In the genomic region with DNA sequence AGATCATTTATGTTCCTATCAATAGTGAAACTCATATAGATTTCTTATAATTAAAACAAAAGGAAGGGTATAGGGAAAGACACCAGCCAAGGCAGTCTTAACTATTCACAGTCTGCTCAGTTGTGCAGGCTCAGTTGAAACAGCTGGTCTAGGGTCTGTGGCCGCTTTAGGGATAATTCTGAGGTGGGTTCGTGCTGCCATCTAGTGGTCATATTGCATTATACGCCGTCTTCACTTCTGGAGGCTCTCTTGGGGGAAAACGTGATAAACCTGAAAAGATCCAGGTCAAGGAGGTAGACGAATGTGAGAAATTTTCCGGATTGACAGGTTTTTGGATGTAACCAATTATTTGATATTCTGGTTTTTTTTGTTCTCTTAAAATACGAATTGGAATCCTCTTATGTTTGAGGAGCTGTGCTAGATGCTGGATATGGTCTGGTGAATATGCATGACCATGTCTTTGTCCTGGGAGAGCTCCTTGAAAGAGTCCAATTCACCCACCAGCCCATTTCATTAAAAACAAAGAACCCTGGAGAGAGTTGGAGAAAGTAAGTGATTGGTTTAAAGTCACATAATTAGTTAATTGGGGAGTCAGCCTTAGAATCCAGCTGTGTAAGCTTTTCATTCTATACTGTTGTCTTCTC, we compare ENCODE assay signal across 8 cellular contexts.
DNase-seq lines count a peak whose midpoint lies in the region; TF ChIP-seq lines count a peak whose summit lies in the region.

No MANE protein-coding gene starts in this region.

- peak; percentile 71 for TF ChIP-seq CTCF in LNCAP (IDR thresholded peaks at IDR 0.05)
- TF ChIP-seq CTCF in progenitor cell of endocrine pancreas (IDR thresholded peaks at IDR 0.05; ENCODE audit: unreplicated experiment) = peak; percentile 85

- H3K4me3 Mint-ChIP-seq in activated naive CD4-positive, alpha-beta T cell treated with anti-CD3 and anti-CD28 coated beads for 36 hours = no peak overlapping the region
- H3K4me3 Mint-ChIP-seq in progenitor cell of endocrine pancreas (ENCODE audit: low read depth) = no peak overlapping the region

- no peak overlapping the region for H3K9ac ChIP-seq in SK-N-MC (ENCODE audit: insufficient read length)

- CTCF ChIA-PET in activated naive CD4-positive, alpha-beta T cell treated with anti-CD3 and anti-CD28 coated beads for 36 hours (lab: Charles Lee) = interaction anchor here (0.6 to 5.5 kb wide), 38 partner anchors 11 to 1108 kb away, joined by 3 to 34 read pairs (median 4); partner anchors contain the start of gene PLCL1

- no peak overlapping the region for H3K27ac Mint-ChIP-seq in activated naive CD4-positive, alpha-beta T cell treated with anti-CD3 and anti-CD28 coated beads for 36 hours
- H3K27ac Mint-ChIP-seq in progenitor cell of endocrine pancreas = no peak overlapping the region

- no peaks in the 10 kb centered on the region for H3K9me3 ChIP-seq in SK-N-MC (ENCODE audit: low read depth, low read length)

- H3K4me3 ChIP-seq in SK-N-MC = no peak overlapping the region

- H3K36me3 Mint-ChIP-seq in activated naive CD4-positive, alpha-beta T cell treated with anti-CD3 and anti-CD28 coated beads for 36 hours (ENCODE audit: low read depth) = no peaks in the 10 kb centered on the region
- no peaks in the 10 kb centered on the region for H3K36me3 Mint-ChIP-seq in progenitor cell of endocrine pancreas (ENCODE audit: insufficient read depth)

- DNase-seq in GM03348 (ENCODE audit: low spot score) = peak; percentile 64
- peak; percentile 61 for DNase-seq in H4 (ENCODE audit: low spot score)
- DNase-seq in SK-N-MC (ENCODE audit: low read depth, low spot score) = peak; percentile 35
- DNase-seq in activated naive CD4-positive, alpha-beta T cell treated with anti-CD3 and anti-CD28 coated beads for 36 hours = peak; percentile 73
- DNase-seq in head of caudate nucleus = peak; percentile 11 to 90 (median 72)
- peak; percentile 60 for DNase-seq in progenitor cell of endocrine pancreas (ENCODE audit: low spot score, unreplicated experiment)
- DNase-seq in NCI-H226 = no peak

- no peaks in the 10 kb centered on the region for H3K9me3 Mint-ChIP-seq in activated naive CD4-positive, alpha-beta T cell treated with anti-CD3 and anti-CD28 coated beads for 36 hours
- H3K9me3 Mint-ChIP-seq in progenitor cell of endocrine pancreas (ENCODE audit: low read depth) = no peaks in the 10 kb centered on the region

- H3K27me3 Mint-ChIP-seq in activated naive CD4-positive, alpha-beta T cell treated with anti-CD3 and anti-CD28 coated beads for 36 hours (ENCODE audit: low read depth) = peaks cover 7% of the 10 kb centered on the region
- H3K27me3 Mint-ChIP-seq in progenitor cell of endocrine pancreas = peaks cover 12% of the 10 kb centered on the region

- intact Hi-C loops in activated naive CD4-positive, alpha-beta T cell treated with anti-CD3 and anti-CD28 coated beads for 36 hours (cut with micrococcal nuclease) = loop anchor here (1.0 to 10.0 kb wide), 6 partner anchors 169 to 589 kb away; no protein-coding TSS in a partner anchor
- intact Hi-C loops in head of caudate nucleus (cut with DNase I) = loop anchor here (5.0 kb wide), 1 partner anchor 494 kb away; the partner anchor contains the start of gene PLCL1

- H3K4me1 Mint-ChIP-seq in activated naive CD4-positive, alpha-beta T cell treated with anti-CD3 and anti-CD28 coated beads for 36 hours (ENCODE audit: low read depth) = no peaks in the 10 kb centered on the region
- peaks cover 3% of the 10 kb centered on the region for H3K4me1 Mint-ChIP-seq in progenitor cell of endocrine pancreas (ENCODE audit: low read depth)

- H3K27ac ChIP-seq in SK-N-MC = no peak overlapping the region

- no peaks in the 10 kb centered on the region for H3K36me3 ChIP-seq in SK-N-MC (ENCODE audit: insufficient read depth, low read length)
